ENCODE assay signal across 10 cellular contexts in the genomic region with DNA sequence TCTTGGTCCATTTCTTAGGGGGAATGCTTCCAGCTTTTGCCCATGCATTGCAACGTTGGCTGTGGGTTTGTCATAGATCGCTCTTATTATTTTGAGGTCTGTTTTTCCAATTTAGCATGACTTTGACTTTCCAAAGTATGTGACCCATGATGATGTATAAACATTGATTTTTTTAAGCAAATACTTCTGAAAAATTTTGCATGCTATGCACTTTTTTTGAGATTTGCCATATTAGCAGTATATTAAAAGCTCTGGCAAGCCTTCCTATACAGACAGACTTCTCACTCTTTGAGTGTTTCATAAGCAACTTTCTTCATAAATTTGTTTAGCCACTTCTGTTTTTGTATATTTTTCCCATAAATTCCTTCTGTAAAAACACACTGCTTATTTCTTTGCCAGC.
"Had no signal": no experiment of that assay in that cellular context is flagged by ENCODE, and none has a peak within 500 bp of the region (broad histone marks: within the 10 kb centered on the region; RNA-seq: fewer than 3 reads in every experiment).

No MANE protein-coding gene starts in this region.

- H3K4me3 ChIP-seq: GM23248, GM23338, HAP-1 had no signal

- H3K27ac ChIP-seq: GM23248 had no signal

- H2AFZ ChIP-seq: GM23248, GM23338 had no signal

- H3K9ac ChIP-seq: GM23248 had no signal

- ATAC-seq: GM23338, HCT116 had no signal

- H3K4me1 ChIP-seq: HAP-1 had no signal

- H3K9me3 ChIP-seq: HAP-1 had no signal

- DNase-seq: GM23248, GOT3, H7, H9, HFFc6 had no signal

- H3K4me2 ChIP-seq: GM23338 had no signal

- H3K36me3 ChIP-seq: HAP-1 had no signal

- FAIRE-seq: H1, H54 had no signal
